Comparison of ENCODE assay signal across 7 cellular contexts in genomic region chr16:69688589-69688988, GRCh38.
"Had no signal": no experiment of that assay in that cellular context is flagged by ENCODE, and none has a peak within 500 bp of the region (broad histone marks: within the 10 kb centered on the region; RNA-seq: fewer than 3 reads in every experiment).

No MANE protein-coding gene starts in this region.

- DNase-seq: IMR-90, KBM-7, KG1 had no signal

- ATAC-seq: HepG2, K562 had no signal

- H3K4me3 Mint-ChIP-seq: IgD-negative memory B cell had no signal

- H3K4me3 ChIP-seq: K562 had no signal

- H3K27me3 Mint-ChIP-seq: IgD-negative memory B cell had no signal

- H3K27ac ChIP-seq: HL-60 had no signal

- H3K9me3 Mint-ChIP-seq: IgD-negative memory B cell had no signal

- H3K27ac Mint-ChIP-seq: IgD-negative memory B cell had no signal
